ENCODE assay signal across 9 cellular contexts in the genomic region with DNA sequence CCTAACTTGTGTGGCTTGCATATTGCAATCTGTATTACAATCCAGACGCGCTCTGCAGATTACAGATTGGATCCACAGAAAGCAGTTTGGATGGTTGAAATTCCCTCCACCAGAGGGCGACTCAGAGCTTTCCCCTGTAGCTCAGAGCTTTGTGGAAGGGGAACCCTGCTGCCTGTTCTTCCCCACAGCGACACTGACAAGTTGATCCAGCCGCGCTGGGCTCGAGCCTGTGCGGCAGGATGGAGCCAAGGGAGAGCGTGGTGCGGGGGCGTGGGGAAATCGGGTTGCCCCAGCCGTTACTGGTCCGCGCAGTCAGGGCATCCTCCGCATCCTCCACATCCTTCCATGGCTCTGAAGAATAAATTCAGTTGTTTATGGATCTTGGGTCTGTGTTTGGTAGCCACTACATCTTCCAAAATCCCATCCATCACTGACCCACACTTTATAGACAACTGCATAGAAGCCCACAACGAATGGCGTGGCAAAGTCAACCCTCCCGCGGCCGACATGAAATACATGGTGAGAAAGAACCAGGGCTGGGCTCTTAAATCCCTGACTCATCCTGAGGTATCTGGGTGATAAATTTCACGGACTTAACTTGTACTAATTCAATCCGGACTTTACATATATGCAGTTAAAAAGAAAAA. TPM values are rescaled to one million over a fixed set of nuclear protein-coding genes. Genes with fewer than 3 reads are reported as not detected.
DNase-seq lines count a peak whose midpoint lies in the region; ATAC-seq and TF ChIP-seq lines count a peak whose summit lies in the region.
"Had no signal": no experiment of that assay in that cellular context is flagged by ENCODE, and none has a peak within 500 bp of the region (broad histone marks: within the 10 kb centered on the region; RNA-seq: fewer than 3 reads in every experiment).

A gene with protein sequence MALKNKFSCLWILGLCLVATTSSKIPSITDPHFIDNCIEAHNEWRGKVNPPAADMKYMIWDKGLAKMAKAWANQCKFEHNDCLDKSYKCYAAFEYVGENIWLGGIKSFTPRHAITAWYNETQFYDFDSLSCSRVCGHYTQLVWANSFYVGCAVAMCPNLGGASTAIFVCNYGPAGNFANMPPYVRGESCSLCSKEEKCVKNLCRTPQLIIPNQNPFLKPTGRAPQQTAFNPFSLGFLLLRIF (plus strand): TSS at position 287 of the 647 bp plus-strand sequence. CDS start 59 bp downstream, at position 346.

- H3K4me3 ChIP-seq in AG04450 (ENCODE audit: low read depth, low read length) (peak within 1 kb of the TSS; percentile 65), lung (no peak within 1 kb of the TSS)

- CTCF ChIA-PET in AG04450 (lab: Charles Lee), result interaction anchor here (0.5 to 5.3 kb wide), 29 partner anchors 8 to 702 kb away, joined by 3 to 47 read pairs (median 4); a partner anchor contains a TSS
- CTCF ChIA-PET in activated CD4-positive, alpha-beta memory T cell treated with anti-CD3 and anti-CD28 coated beads for 36 hours (lab: Charles Lee), result interaction anchor here (0.6 to 5.7 kb wide), 17 partner anchors 8 to 697 kb away, joined by 3 to 43 read pairs (median 5); a partner anchor contains a TSS

- no peaks in the 10 kb centered on the region for H3K36me3 ChIP-seq in lung (ENCODE audit: control insufficient read depth in 2 of 2, insufficient read depth in 2 of 2, low read length in 2 of 2)

- ATAC-seq in GM18519 (IDR thresholded peaks at IDR 0.05; ENCODE audit: low FRiP score, unreplicated experiment), result peak; percentile 66
- peak; percentile 64 for ATAC-seq in HG03045 (IDR thresholded peaks at IDR 0.05; ENCODE audit: unreplicated experiment)
- peak; percentile 91 for ATAC-seq in lung (ENCODE audit: insufficient read depth, low FRiP score)

- peaks cover 2% of the 10 kb centered on the region for H3K9me3 Mint-ChIP-seq in activated CD4-positive, alpha-beta memory T cell treated with anti-CD3 and anti-CD28 coated beads for 36 hours

- POLR2A ChIA-PET in AG04450 (lab: Yijun Ruan, JAX), result interaction anchor here (1.0 to 1.2 kb wide), 2 partner anchors 146 to 163 kb away, joined by 3 to 5 read pairs; a partner anchor contains a TSS
- POLR2A ChIA-PET in activated CD4-positive, alpha-beta memory T cell treated with anti-CD3 and anti-CD28 coated beads for 36 hours (lab: Charles Lee), result no interaction called here

- peak; percentile 89 for TF ChIP-seq CTCF in AG04450 (IDR thresholded peaks at IDR 0.05; ENCODE audit: low read depth, low read length)
- peak; percentile 84 for TF ChIP-seq CTCF in lung (IDR thresholded peaks at IDR 0.05; ENCODE audit: control extremely low read depth, extremely low read depth)

- peaks cover 16% of the 10 kb centered on the region for H3K27me3 Mint-ChIP-seq in activated CD4-positive, alpha-beta memory T cell treated with anti-CD3 and anti-CD28 coated beads for 36 hours

- WGBS in lung, 2 donors, result 3 to 6% methylated on average over 22 to 23 of the region's 23 CpGs

- H3K27ac ChIP-seq in AG04450 (ENCODE audit: low read depth, low read length) (peak within 1 kb of the TSS; percentile 34), lung (ENCODE audit: low read depth in 1 of 2, low read length in 1 of 2) (no peak within 1 kb of the TSS)

- no peaks in the 10 kb centered on the region for H3K4me1 ChIP-seq in lung (ENCODE audit: control insufficient read depth in 2 of 2, insufficient read depth in 2 of 2, low read length in 2 of 2)

- peaks cover 22% of the 10 kb centered on the region for H3K4me1 Mint-ChIP-seq in activated CD4-positive, alpha-beta memory T cell treated with anti-CD3 and anti-CD28 coated beads for 36 hours (ENCODE audit: low read depth)

- peaks cover 3% of the 10 kb centered on the region for H3K36me3 Mint-ChIP-seq in activated CD4-positive, alpha-beta memory T cell treated with anti-CD3 and anti-CD28 coated beads for 36 hours

- peak within 1 kb of the TSS; percentile 59 for H3K4me3 Mint-ChIP-seq in activated CD4-positive, alpha-beta memory T cell treated with anti-CD3 and anti-CD28 coated beads for 36 hours

- H3K9me3 ChIP-seq in AG04450 (ENCODE audit: control insufficient read depth, insufficient read depth, low read length), result no peaks in the 10 kb centered on the region
- no peaks in the 10 kb centered on the region for H3K9me3 ChIP-seq in lung (ENCODE audit: control insufficient read depth in 2 of 2, insufficient read depth in 1 of 2, low read length in 1 of 2)

- DNase-seq in AG04450 (ENCODE audit: low read depth, low spot score), result peak; percentile 82
- peak; percentile 71 to 87 for DNase-seq in NCI-H524 (lab: John Stamatoyannopoulos, UW)
- DNase-seq in activated CD4-positive, alpha-beta memory T cell treated with anti-CD3 and anti-CD28 coated beads for 36 hours, result peak; percentile 88
- DNase-seq in effector CD8-positive, alpha-beta T cell (lab: John Stamatoyannopoulos, UW), result peak; percentile 59
- DNase-seq in lung (ENCODE audit: low spot score), result peak; percentile 89
- DNase-seq in stimulated activated CD4-positive, alpha-beta T cell treated with anti-CD3 and anti-CD28 coated beads, TNF-alpha, amount 100 ng/mL, for 4 hours (ENCODE audit: low read depth in 3 of 3), result peak; percentile 47 to 70 (median 59)

- H3K27ac Mint-ChIP-seq in activated CD4-positive, alpha-beta memory T cell treated with anti-CD3 and anti-CD28 coated beads for 36 hours, result no peak within 1 kb of the TSS

- H3K27me3 ChIP-seq in AG04450 (ENCODE audit: control insufficient read depth, insufficient read depth, low read length) (no peaks in the 10 kb centered on the region), lung (ENCODE audit: control insufficient read depth, insufficient read depth) (no peaks in the 10 kb centered on the region)

- intact Hi-C loops in activated CD4-positive, alpha-beta memory T cell treated with anti-CD3 and anti-CD28 coated beads for 36 hours (cut with micrococcal nuclease), result loop anchor here (1.0 to 10.0 kb wide), 6 partner anchors 57 to 1010 kb away; a partner anchor contains a TSS

RNA-seq across cellular contexts. Expression of the gene that starts here (rescaled TPM):
- not detected in 2 replicates for polyA plus RNA-seq in AG04450 (2011; rRNA removed)
- polyA minus RNA-seq in AG04450 (2011; rRNA and poly(A)+ RNA removed), result not detected in 2 replicates
- total RNA-seq in activated CD4-positive, alpha-beta memory T cell treated with anti-CD3 and anti-CD28 coated beads for 36 hours, result not detected
- total RNA-seq in lung, result not detected
- polyA plus RNA-seq in lung, result not detected
- polyA plus RNA-seq: adipose tissue had no signal

Comparison
In these comparisons a context has a peak if more than half of its experiments do, and no peak if none do; other contexts are left out.
1. Peak in DNase-seq, H3K4me3 ChIP-seq and H3K27ac ChIP-seq in AG04450; RNA of the gene not detected or under 1 TPM.
2. Peak in DNase-seq in activated CD4-positive, alpha-beta memory T cell treated with anti-CD3 and anti-CD28 coated beads for 36 hours; RNA of the gene not detected or under 1 TPM.
3. Peak in DNase-seq and ATAC-seq in lung; RNA of the gene not detected or under 1 TPM.